ENCODE assay signal across 17 cellular contexts in the genomic region with DNA sequence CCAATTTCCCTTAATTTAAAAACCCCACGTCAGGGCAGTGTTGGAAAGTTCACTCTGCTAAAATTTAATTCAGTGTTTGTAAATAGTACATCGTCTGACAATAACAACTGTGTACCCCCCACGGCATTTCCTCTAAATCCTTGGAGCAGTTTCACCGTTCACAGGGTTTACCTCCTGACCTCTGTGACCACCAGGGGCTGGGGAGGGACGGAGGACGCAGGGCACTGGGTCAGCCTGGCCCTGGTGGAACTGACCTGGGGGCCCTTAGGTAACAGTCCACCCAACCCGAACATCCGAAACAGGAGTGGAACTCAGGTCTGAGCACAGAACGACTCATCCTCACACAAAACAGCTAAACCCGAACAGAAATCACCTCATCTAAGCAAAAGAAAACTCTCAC. TPM values are rescaled to one million over a fixed set of nuclear protein-coding genes. Genes with fewer than 3 reads are reported as not detected.
DNase-seq lines count a peak whose midpoint lies in the region; ATAC-seq and TF ChIP-seq lines count a peak whose summit lies in the region.
"Had no signal": no experiment of that assay in that cellular context is flagged by ENCODE, and none has a peak within 500 bp of the region (broad histone marks: within the 10 kb centered on the region; RNA-seq: fewer than 3 reads in every experiment).

No MANE protein-coding gene starts in this region.

- TF ChIP-seq CTCF in Loucy (conservative IDR thresholded peaks at IDR 0.05; ENCODE audit: low read length) (no peak), endodermal cell (conservative IDR thresholded peaks at IDR 0.05) (peak; percentile 59), osteocyte (IDR thresholded peaks at IDR 0.05) (no peak), foreskin fibroblast (IDR thresholded peaks at IDR 0.05; ENCODE audit: low read depth, low read length) (no peak)

- H3K4me3 Mint-ChIP-seq in endodermal cell: peak overlapping the region; percentile 62
- H3K4me3 Mint-ChIP-seq in osteocyte (ENCODE audit: unreplicated experiment): peak overlapping the region; percentile 82

- peak overlapping the region in 3 of 10 experiments; percentile 74 to 83 (median 76); a peak in 1 of 20 replicates for H3K4me3 ChIP-seq in BLaER1 treated with 17β-estradiol and CSF1 and Interleukin-3, amounts not matched to agents 10 nM and 100 nM
- H3K4me3 ChIP-seq in Loucy (ENCODE audit: low read length, poor library complexity, severe bottlenecking) (peak overlapping the region; percentile 73), endodermal cell (ENCODE audit: low read length) (peak overlapping the region; percentile 85), foreskin fibroblast (ENCODE audit: low read depth in 1 of 2, low read length in 2 of 2) (no peak overlapping the region)

- H3K9ac ChIP-seq in BLaER1 treated with 17β-estradiol and CSF1 and Interleukin-3, amounts not matched to agents 10 nM and 100 nM: no peak overlapping the region
- H3K9ac ChIP-seq in Loucy (ENCODE audit: low read depth, low read length, poor library complexity, severe bottlenecking): no peak overlapping the region
- no peak overlapping the region for H3K9ac ChIP-seq in endodermal cell (ENCODE audit: extremely low read depth, low read length, poor library complexity, severe bottlenecking)

- H3K4me1 Mint-ChIP-seq in endodermal cell: peaks cover 34% of the 10 kb centered on the region
- H3K4me1 Mint-ChIP-seq in osteocyte (ENCODE audit: unreplicated experiment): peaks cover 51% of the 10 kb centered on the region

- H3K27me3 Mint-ChIP-seq in endodermal cell (ENCODE audit: insufficient read depth) (peaks cover 32% of the 10 kb centered on the region), osteocyte (ENCODE audit: unreplicated experiment) (no peaks in the 10 kb centered on the region)

- H3K36me3 Mint-ChIP-seq in endodermal cell (ENCODE audit: low read depth) (no peaks in the 10 kb centered on the region), osteocyte (ENCODE audit: unreplicated experiment) (peaks cover 5% of the 10 kb centered on the region)

- H3K27me3 ChIP-seq in BLaER1 treated with 17β-estradiol and CSF1 and Interleukin-3, amounts not matched to agents 10 nM and 100 nM: peaks cover 67 to 86% (median 84%) of the 10 kb centered on the region in 11 experiments
- no peaks in the 10 kb centered on the region for H3K27me3 ChIP-seq in Loucy (ENCODE audit: insufficient read depth, low read length, poor library complexity, severe bottlenecking)
- peaks cover 9% of the 10 kb centered on the region for H3K27me3 ChIP-seq in endodermal cell (ENCODE audit: control insufficient read depth, insufficient read depth, low read length, poor library complexity, severe bottlenecking)

- H3F3A ChIP-seq in Loucy (ENCODE audit: low read depth): no peaks in the 10 kb centered on the region

- no peak overlapping the region for H3K27ac Mint-ChIP-seq in endodermal cell
- H3K27ac Mint-ChIP-seq in osteocyte (ENCODE audit: unreplicated experiment): no peak overlapping the region
- H3K27ac Mint-ChIP-seq: activated naive CD4-positive, alpha-beta T cell treated with anti-CD3 and anti-CD28 coated beads, Interleukin-2, amount 10 ng/mL, durations not matched to agents 7 days and 5 days had no signal

- peak overlapping the region in 8 of 11 experiments; percentile 88 to 97 (median 90); a peak in 12 of 22 replicates for H3K4me2 ChIP-seq in BLaER1 treated with 17β-estradiol and CSF1 and Interleukin-3, amounts not matched to agents 10 nM and 100 nM
- peak overlapping the region; percentile 84 for H3K4me2 ChIP-seq in Loucy (ENCODE audit: low read depth, low read length, poor library complexity, severe bottlenecking)

- H3K9me3 ChIP-seq in BLaER1 treated with 17β-estradiol and CSF1 and Interleukin-3, amounts not matched to agents 10 nM and 100 nM (replicated peaks in 1 of 11): peaks cover 0 to 7% (median 3%) of the 10 kb centered on the region in 11 experiments; a peak in 8 of 22 replicates
- no peaks in the 10 kb centered on the region for H3K9me3 ChIP-seq in Loucy (ENCODE audit: insufficient read depth, low read depth, low read length)
- H3K9me3 ChIP-seq in endodermal cell (ENCODE audit: control insufficient read depth, low read length): no peaks in the 10 kb centered on the region

- peaks cover 0 to 46% (median 34%) of the 10 kb centered on the region in 11 experiments; a peak in 19 of 22 replicates for H4K20me1 ChIP-seq in BLaER1 treated with 17β-estradiol and CSF1 and Interleukin-3, amounts not matched to agents 10 nM and 100 nM
- H4K20me1 ChIP-seq in Loucy (ENCODE audit: insufficient read depth, low read length, poor library complexity, severe bottlenecking): no peaks in the 10 kb centered on the region

- no peak for DNase-seq in endodermal cell
- DNase-seq in osteocyte (ENCODE audit: extremely low spot score, unreplicated experiment): no peak
- no peak for DNase-seq in activated CD4-positive, CD25-positive, alpha-beta regulatory T cell treated with anti-CD3 and anti-CD28 coated beads, Interleukin-2, amount 50 U/mL, for 72 hours
- DNase-seq in G401 (ENCODE audit: low spot score): no peak
- no peak for DNase-seq in foreskin fibroblast
- no peak for DNase-seq in left colon
- DNase-seq: activated naive CD4-positive, alpha-beta T cell treated with anti-CD3 and anti-CD28 coated beads, Interleukin-2, amount 10 ng/mL, durations not matched to agents 7 days and 5 days; AML-193; cerebellar nuclear complex; EL; NCI-H1105; NCI-H446 treated with DMSO at 0.1 percent for 48 hours had no signal

- no peaks in the 10 kb centered on the region for H3K36me3 ChIP-seq in BLaER1 treated with 17β-estradiol and CSF1 and Interleukin-3, amounts not matched to agents 10 nM and 100 nM
- no peaks in the 10 kb centered on the region for H3K36me3 ChIP-seq in Loucy (ENCODE audit: insufficient read depth, low read length)
- no peaks in the 10 kb centered on the region for H3K36me3 ChIP-seq in endodermal cell (ENCODE audit: control insufficient read depth, insufficient read depth, low read length)

- 70 to 76% methylated on average over 8 to 10 of the region's 10 CpGs for WGBS in endodermal cell (ENCODE audit: insufficient coverage in 1 of 2, insufficient read length in 1 of 2), 2 experiments

- H3K9me2 ChIP-seq in Loucy (replicated peaks; ENCODE audit: low read depth, low read length): no peaks in the 10 kb centered on the region

- H2AFZ ChIP-seq in Loucy (ENCODE audit: low read length): no peak overlapping the region

- ATAC-seq in left colon: no peak
- ATAC-seq: HCT116 had no signal

- intact Hi-C loops in left colon (cut with DNase I, micrococcal nuclease): no loop called here

- in situ Hi-C loops in G401 (cut with HindIII; ENCODE audit: low sequenced_read_pairs): no loop called here

- peaks cover 25 to 50% (median 39%) of the 10 kb centered on the region in 10 experiments for H3K4me1 ChIP-seq in BLaER1 treated with 17β-estradiol and CSF1 and Interleukin-3, amounts not matched to agents 10 nM and 100 nM
- peaks cover 21% of the 10 kb centered on the region for H3K4me1 ChIP-seq in Loucy (ENCODE audit: insufficient read depth, low read length, poor library complexity, severe bottlenecking)
- peaks cover 7% of the 10 kb centered on the region for H3K4me1 ChIP-seq in endodermal cell (ENCODE audit: control insufficient read depth, insufficient read depth, low read length)

- no peak overlapping the region for H3K27ac ChIP-seq in BLaER1 treated with 17β-estradiol and CSF1 and Interleukin-3, amounts not matched to agents 10 nM and 100 nM
- no peak overlapping the region for H3K27ac ChIP-seq in endodermal cell (ENCODE audit: low read depth, low read length)

- H3K9me3 Mint-ChIP-seq in endodermal cell (no peaks in the 10 kb centered on the region), osteocyte (ENCODE audit: unreplicated experiment) (no peaks in the 10 kb centered on the region)
- H3K9me3 Mint-ChIP-seq: activated naive CD4-positive, alpha-beta T cell treated with anti-CD3 and anti-CD28 coated beads, Interleukin-2, amount 10 ng/mL, durations not matched to agents 7 days and 5 days had no signal

- H3K79me2 ChIP-seq in Loucy (ENCODE audit: insufficient read depth, low read length): peaks cover 5% of the 10 kb centered on the region; the same call in 1 of the 2 replicates

RNA-seq across cellular contexts. Expression of a gene that starts 2.1 kb away (rescaled TPM):
- total RNA-seq in endodermal cell: 10 to 100 TPM; 24.9 to 25.9 TPM
- polyA plus RNA-seq in endodermal cell (2013, experiment 1 of 2): 8.4 TPM
- 7.5 TPM for polyA plus RNA-seq in endodermal cell (2013, experiment 2 of 2)
- total RNA-seq in osteocyte: 20.5 and 20.9 TPM in 2 replicates
- 39.7 and 42.5 TPM in 2 replicates for total RNA-seq in G401 (2014; rRNA removed; shearing (Covaris generic))
- 1 to 10 TPM; 3.0 to 5.6 TPM for total RNA-seq in left colon

RNA-seq across cellular contexts. Expression of a gene that starts 32.3 kb away (rescaled TPM):
- not detected for total RNA-seq in endodermal cell
- not detected for polyA plus RNA-seq in endodermal cell (2013, experiment 1 of 2)
- not detected for polyA plus RNA-seq in endodermal cell (2013, experiment 2 of 2)
- total RNA-seq in osteocyte: not detected in 2 replicates
- 0.74 TPM in 1 of 2 replicates, not detected in the other for total RNA-seq in G401 (2014; rRNA removed; shearing (Covaris generic))
- not detected for total RNA-seq in left colon
- total RNA-seq: T-helper 2 cell treated with Interferon-gamma antibody and Interleukin-4, amounts not matched to agents 100 ng/mL and 5 ng/mL, for 36 hours had no signal
- polyA plus RNA-seq: keratinocyte had no signal

RNA-seq across cellular contexts. Expression of a gene that starts 36.1 kb away (rescaled TPM):
- total RNA-seq in endodermal cell (10 to 100 TPM; 68.3 to 85.2 TPM), osteocyte (102 and 109 TPM in 2 replicates), left colon (10 to 100 TPM; 49.5 to 58.5 TPM)
- 68.0 TPM for polyA plus RNA-seq in endodermal cell (2013, experiment 1 of 2)
- polyA plus RNA-seq in endodermal cell (2013, experiment 2 of 2): 64.1 TPM
- 129 and 141 TPM in 2 replicates for total RNA-seq in G401 (2014; rRNA removed; shearing (Covaris generic))

Comparison
In these comparisons a context has a peak if more than half of its experiments do, and no peak if none do; other contexts are left out.
1. H3K4me3 ChIP-seq: peak in Loucy (single experiment) and endodermal cell (single experiment); none in foreskin fibroblast (0 of 2).